ENCODE assay signal across 24 cellular contexts in the genomic region with DNA sequence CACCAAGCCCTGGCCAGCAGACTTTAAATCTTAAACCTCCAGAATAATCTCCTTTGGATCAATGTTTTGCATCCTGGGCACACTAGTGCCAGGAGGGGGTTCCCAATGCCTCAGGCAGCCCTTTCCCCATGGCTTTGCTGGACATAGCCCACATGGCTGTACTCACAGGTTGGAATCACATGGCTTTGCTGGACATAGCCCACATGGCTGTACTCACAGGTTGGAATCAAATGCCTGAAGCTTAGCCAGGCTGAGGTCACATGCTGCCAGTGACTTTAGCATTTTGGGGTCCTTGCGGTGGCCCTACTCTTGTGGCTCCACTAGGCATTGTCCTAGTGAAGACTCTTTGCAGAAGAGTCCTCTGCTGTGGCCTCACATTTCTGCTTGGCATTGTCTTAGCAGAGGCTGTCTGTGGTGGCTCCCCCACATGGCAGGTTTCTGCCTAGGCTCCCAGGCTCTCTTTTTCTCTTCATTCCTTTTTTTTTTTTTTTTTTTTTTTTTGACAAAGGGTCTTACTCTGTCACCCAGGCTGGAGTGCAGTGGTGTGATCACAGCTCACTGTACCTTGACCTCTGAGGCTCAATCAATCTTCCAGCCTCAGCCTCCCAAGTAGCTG.
"Had no signal": no experiment of that assay in that cellular context is flagged by ENCODE, and none has a peak within 500 bp of the region (broad histone marks: within the 10 kb centered on the region; RNA-seq: fewer than 3 reads in every experiment).

No MANE protein-coding gene starts in this region.

- H3K9me3 ChIP-seq: esophagus squamous epithelium, left ventricle myocardium inferior, tibial artery, uterus had no signal

- ATAC-seq: activated CD4-positive, CD25-positive, alpha-beta regulatory T cell treated with anti-CD3 and anti-CD28 coated beads, Interleukin-2, amount 50 U/mL, for 24 hours; activated naive CD8-positive, alpha-beta T cell treated with anti-CD3 and anti-CD28 coated beads, Interleukin-2, amount 50 U/mL, for 24 hours; foreskin keratinocyte; stimulated activated naive CD8-positive, alpha-beta T cell treated with anti-CD3 and anti-CD28 coated beads, Interleukin-15, Interleukin-2, amounts not matched to agents 100 U/mL and 50 U/mL, for 24 hours had no signal

- H3K4me3 ChIP-seq: esophagus squamous epithelium, left ventricle myocardium inferior, tibial artery, uterus had no signal

- H3K36me3 ChIP-seq: esophagus squamous epithelium, left ventricle myocardium inferior, tibial artery, uterus had no signal

- H3K27me3 ChIP-seq: esophagus squamous epithelium, uterus had no signal

- H3K27ac ChIP-seq: esophagus squamous epithelium, foreskin keratinocyte, left ventricle myocardium inferior, tibial artery, uterus had no signal

- DNase-seq: activated CD4-positive, alpha-beta T cell treated with anti-CD3 and anti-CD28 coated beads, Interleukin-2, amount 50 U/mL, for 1 hour; activated CD8-positive, alpha-beta memory T cell treated with anti-CD3 and anti-CD28 coated beads, Interleukin-2, amount 50 U/mL, for 4 hours; activated effector memory CD4-positive, alpha-beta T cell treated with Interleukin-2 at 50 U/mL for 16 hours; activated naive CD4-positive, alpha-beta T cell treated with anti-CD3 and anti-CD28 coated beads, Interleukin-2, amount 10 ng/mL, durations not matched to agents 7 days and 5 days; activated naive CD8-positive, alpha-beta T cell treated with anti-CD3 and anti-CD28 coated beads, Interleukin-2, amount 50 U/mL, for 24 hours; activated T-cell treated with anti-CD3 and anti-CD28 coated beads, Interleukin-2, amount 50 U/mL, for 48 hours; anterior cingulate cortex; effector CD8-positive, alpha-beta T cell; esophagus squamous epithelium; foreskin keratinocyte; glutamatergic neuron; hippocampal formation; left ventricle myocardium inferior; nephron progenitor cell; nucleus accumbens; stimulated activated CD4-positive, alpha-beta T cell treated with anti-CD3 and anti-CD28 coated beads, Interleukin-2, amount 100 ng/mL, for 24 hours; stimulated activated naive CD8-positive, alpha-beta T cell treated with anti-CD3 and anti-CD28 coated beads, Interleukin-15, Interleukin-2, amounts not matched to agents 100 U/mL and 50 U/mL, for 24 hours; substantia nigra; T1000; tibial artery; uterus had no signal

- H3K4me1 ChIP-seq: esophagus squamous epithelium, foreskin keratinocyte, tibial artery, uterus had no signal

- FAIRE-seq: endothelial cell of umbilical vein, keratinocyte had no signal
